8 cellular contexts compared by ENCODE assay signal in the genomic region with DNA sequence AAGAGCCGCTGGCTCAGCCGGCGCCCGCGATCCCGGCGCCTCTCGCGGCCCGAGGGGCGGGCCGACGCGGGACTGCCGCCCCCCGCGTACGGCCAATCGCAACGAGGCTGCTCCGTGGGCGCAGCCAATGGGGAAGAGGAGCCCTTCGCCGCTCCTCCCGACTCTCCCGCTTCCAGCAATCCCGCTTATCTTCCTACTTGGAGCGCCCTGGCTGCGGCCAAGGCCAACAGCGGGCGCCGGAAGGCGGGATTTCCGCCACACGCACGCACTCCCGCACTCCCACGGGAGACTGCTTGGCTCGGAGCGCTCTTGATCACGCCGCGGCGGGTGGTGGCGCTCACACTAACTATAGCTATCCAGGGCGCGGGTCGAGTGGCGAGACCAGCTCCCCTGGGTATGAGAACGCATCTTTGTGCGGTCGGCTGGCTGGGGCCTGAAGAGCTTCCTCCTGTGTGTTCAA. TPM values are rescaled to one million over a fixed set of nuclear protein-coding genes. Genes with fewer than 3 reads are reported as not detected.
DNase-seq lines count a peak whose midpoint lies in the region; ATAC-seq, FAIRE-seq and TF ChIP-seq lines count a peak whose summit lies in the region.
"Not testable (repeated sequence)": the region's sequence is repeated elsewhere in the genome, so short reads cannot be mapped to it uniquely, and the experiment has no call there.

A gene with protein sequence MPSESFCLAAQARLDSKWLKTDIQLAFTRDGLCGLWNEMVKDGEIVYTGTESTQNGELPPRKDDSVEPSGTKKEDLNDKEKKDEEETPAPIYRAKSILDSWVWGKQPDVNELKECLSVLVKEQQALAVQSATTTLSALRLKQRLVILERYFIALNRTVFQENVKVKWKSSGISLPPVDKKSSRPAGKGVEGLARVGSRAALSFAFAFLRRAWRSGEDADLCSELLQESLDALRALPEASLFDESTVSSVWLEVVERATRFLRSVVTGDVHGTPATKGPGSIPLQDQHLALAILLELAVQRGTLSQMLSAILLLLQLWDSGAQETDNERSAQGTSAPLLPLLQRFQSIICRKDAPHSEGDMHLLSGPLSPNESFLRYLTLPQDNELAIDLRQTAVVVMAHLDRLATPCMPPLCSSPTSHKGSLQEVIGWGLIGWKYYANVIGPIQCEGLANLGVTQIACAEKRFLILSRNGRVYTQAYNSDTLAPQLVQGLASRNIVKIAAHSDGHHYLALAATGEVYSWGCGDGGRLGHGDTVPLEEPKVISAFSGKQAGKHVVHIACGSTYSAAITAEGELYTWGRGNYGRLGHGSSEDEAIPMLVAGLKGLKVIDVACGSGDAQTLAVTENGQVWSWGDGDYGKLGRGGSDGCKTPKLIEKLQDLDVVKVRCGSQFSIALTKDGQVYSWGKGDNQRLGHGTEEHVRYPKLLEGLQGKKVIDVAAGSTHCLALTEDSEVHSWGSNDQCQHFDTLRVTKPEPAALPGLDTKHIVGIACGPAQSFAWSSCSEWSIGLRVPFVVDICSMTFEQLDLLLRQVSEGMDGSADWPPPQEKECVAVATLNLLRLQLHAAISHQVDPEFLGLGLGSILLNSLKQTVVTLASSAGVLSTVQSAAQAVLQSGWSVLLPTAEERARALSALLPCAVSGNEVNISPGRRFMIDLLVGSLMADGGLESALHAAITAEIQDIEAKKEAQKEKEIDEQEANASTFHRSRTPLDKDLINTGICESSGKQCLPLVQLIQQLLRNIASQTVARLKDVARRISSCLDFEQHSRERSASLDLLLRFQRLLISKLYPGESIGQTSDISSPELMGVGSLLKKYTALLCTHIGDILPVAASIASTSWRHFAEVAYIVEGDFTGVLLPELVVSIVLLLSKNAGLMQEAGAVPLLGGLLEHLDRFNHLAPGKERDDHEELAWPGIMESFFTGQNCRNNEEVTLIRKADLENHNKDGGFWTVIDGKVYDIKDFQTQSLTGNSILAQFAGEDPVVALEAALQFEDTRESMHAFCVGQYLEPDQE (N-terminal part only) (minus strand): TSS at position 51 of the 460 bp plus-strand sequence. CDS start 746 bp downstream, outside the sequence.

- H3K27ac ChIP-seq in CD4-positive, alpha-beta T cell (ENCODE audit: low read depth, low read length); fibroblast of lung (ENCODE audit: insufficient read depth, low read length); left lung; thymus (ENCODE audit: low read depth): not testable (repeated sequence)
- peak within 1 kb of the TSS; percentile 53 for H3K27ac ChIP-seq in VCaP
- peak within 1 kb of the TSS; percentile 48; the same call in 1 of the 2 replicates for H3K27ac ChIP-seq in GM12878 (ENCODE audit: control insufficient read depth, insufficient read depth)

- not testable (repeated sequence) for ATAC-seq in CD4-positive, alpha-beta T cell (ENCODE audit: poor library complexity); GM12878; left lung

- not testable (repeated sequence) for H4K20me1 ChIP-seq in GM12878 (ENCODE audit: control insufficient read depth, insufficient read depth); fibroblast of lung (ENCODE audit: control insufficient read depth, extremely low read depth, insufficient read depth, low read length)

- H3K27ac Mint-ChIP-seq in CD4-positive, alpha-beta T cell = peak within 1 kb of the TSS; percentile 80
- H3K27ac Mint-ChIP-seq in osteocyte (ENCODE audit: unreplicated experiment) = peak within 1 kb of the TSS; percentile 84

- not testable (repeated sequence) for TF ChIP-seq POLR2A in GM12878 (IDR thresholded peaks at IDR 0.05; ENCODE audit: low read depth, low read length)

- FAIRE-seq in GM12878 (lab: Jason Lieb, UNC) = not testable (repeated sequence)

- 0 out of 2 replicates have a peak within 1 kb of the TSS, but pooled peaks have one; percentile 17 for H2AFZ ChIP-seq in GM12878 (ENCODE audit: control insufficient read depth, low read depth, low read length)
- H2AFZ ChIP-seq in fibroblast of lung (ENCODE audit: low read length) = not testable (repeated sequence)

- WGBS in GM12878 (ENCODE audit: insufficient coverage, insufficient replicate concordance, low lambda C conversion rate, missing lambda C conversion rate) = no CpG with 5 or more reads among the region's 52 CpGs
- WGBS in thymus = no CpG with 5 or more reads among the region's 52 CpGs

- H3K4me3 ChIP-seq in Jurkat, Clone E6-1 (ENCODE audit: low read length) = peak within 1 kb of the TSS; percentile 45
- H3K4me3 ChIP-seq in GM12878 = peak within 1 kb of the TSS; percentile 71
- peak within 1 kb of the TSS in 2 of 4 experiments; percentile 44 to 58 for H3K4me3 ChIP-seq in fibroblast of lung (replicated peaks in 1 of 4; ENCODE audit: control extremely low read depth in 1 of 4, insufficient read depth in 1 of 4, low read depth in 3 of 4, low read length in 4 of 4)
- peak within 1 kb of the TSS; percentile 17 to 38 for H3K4me3 ChIP-seq in left lung
- peak within 1 kb of the TSS; percentile 34 for H3K4me3 ChIP-seq in thymus (ENCODE audit: low read length)

- H3K9me3 ChIP-seq in CD4-positive, alpha-beta T cell (ENCODE audit: control insufficient read depth, low read length); GM12878 (replicated peaks; ENCODE audit: control insufficient read depth, insufficient read depth, low read length); fibroblast of lung (ENCODE audit: control insufficient read depth, insufficient read depth, low read depth, low read length); left lung; thymus (ENCODE audit: control insufficient read depth): not testable (repeated sequence)

- POLR2A ChIA-PET in CD4-positive, alpha-beta T cell (lab: Charles Lee); GM12878 (lab: Charles Lee): not testable (repeated sequence)

- intact Hi-C loops in CD4-positive, alpha-beta T cell (cut with DNase I, micrococcal nuclease); GM12878 (cut with micrococcal nuclease; ENCODE audit: unreplicated experiment); left lung (cut with DNase I): not testable (repeated sequence)

- not testable (repeated sequence) for TF ChIP-seq CTCF in CD4-positive, alpha-beta T cell (IDR thresholded peaks at IDR 0.05); VCaP (conservative IDR thresholded peaks at IDR 0.05); GM12878 (IDR thresholded peaks at IDR 0.05 in 2 of 3, conservative IDR thresholded peaks at IDR 0.05 in 1 of 3; ENCODE audit: control insufficient read depth in 2 of 3, extremely low read depth in 1 of 3, insufficient read depth in 1 of 3, low read depth in 3 of 3, low read length in 3 of 3); fibroblast of lung (conservative IDR thresholded peaks at IDR 0.05 in 1 of 2, IDR thresholded peaks at IDR 0.05 in 1 of 2; ENCODE audit: low read depth in 1 of 2, low read length in 2 of 2); left lung (IDR thresholded peaks at IDR 0.05); osteocyte (IDR thresholded peaks at IDR 0.05)

- not testable (repeated sequence) for DNase-seq in CD4-positive, alpha-beta T cell; Jurkat, Clone E6-1 (ENCODE audit: low read depth, low spot score); GM12878 (ENCODE audit: low read depth, low spot score); fibroblast of lung (ENCODE audit: low read depth in 2 of 2); left lung; osteocyte (ENCODE audit: extremely low spot score, unreplicated experiment)

- not testable (repeated sequence) for H3K27me3 Mint-ChIP-seq in CD4-positive, alpha-beta T cell; osteocyte (ENCODE audit: unreplicated experiment)

- not testable (repeated sequence) for H3K79me2 ChIP-seq in GM12878 (ENCODE audit: control insufficient read depth, insufficient read depth, low read length); fibroblast of lung (ENCODE audit: control insufficient read depth, insufficient read depth, low read length)

- H3K4me1 Mint-ChIP-seq in CD4-positive, alpha-beta T cell (ENCODE audit: low read depth); osteocyte (ENCODE audit: unreplicated experiment): not testable (repeated sequence)

- TF ChIP-seq RAD21 in GM12878 (IDR thresholded peaks at IDR 0.05; ENCODE audit: insufficient read depth, low read depth, low read length) = not testable (repeated sequence)

- RAD21 ChIA-PET in GM12878 (lab: Charles Lee; ENCODE audit: unreplicated experiment) = not testable (repeated sequence)

- SMC1A ChIA-PET in GM12878 (lab: Charles Lee; ENCODE audit: uncharacterized antibody, unreplicated experiment) = not testable (repeated sequence)

- not testable (repeated sequence) for H3K36me3 ChIP-seq in GM12878 (ENCODE audit: control insufficient read depth in 2 of 2, insufficient read depth in 2 of 2, low read length in 1 of 2); fibroblast of lung (ENCODE audit: control insufficient read depth, insufficient read depth, low read length); left lung; thymus (ENCODE audit: control insufficient read depth, insufficient read depth)

- H3K4me3 Mint-ChIP-seq in CD4-positive, alpha-beta T cell = peak within 1 kb of the TSS; percentile 96
- H3K4me3 Mint-ChIP-seq in osteocyte (ENCODE audit: unreplicated experiment) = peak within 1 kb of the TSS; percentile 98

- H3K27me3 ChIP-seq in CD4-positive, alpha-beta T cell (ENCODE audit: control insufficient read depth, insufficient read depth, low read length); GM12878 (replicated peaks in 1 of 2; ENCODE audit: control insufficient read depth in 2 of 2, insufficient read depth in 2 of 2, low read length in 1 of 2); fibroblast of lung (ENCODE audit: control insufficient read depth, insufficient read depth, low read length); left lung; thymus (ENCODE audit: control insufficient read depth, insufficient read depth): not testable (repeated sequence)

- peaks cover 12% of the 10 kb centered on the region for H3K36me3 Mint-ChIP-seq in CD4-positive, alpha-beta T cell (ENCODE audit: low read depth)
- H3K36me3 Mint-ChIP-seq in osteocyte (ENCODE audit: unreplicated experiment) = not testable (repeated sequence)

- not testable (repeated sequence) for H3K9me3 Mint-ChIP-seq in CD4-positive, alpha-beta T cell; osteocyte (ENCODE audit: unreplicated experiment)

- H3K4me1 ChIP-seq in GM12878 (ENCODE audit: control insufficient read depth, insufficient read depth, low read length); fibroblast of lung (ENCODE audit: control insufficient read depth, extremely low read depth, insufficient read depth, low read length); left lung; thymus (ENCODE audit: control insufficient read depth, insufficient read depth, low read length): not testable (repeated sequence)

- CTCF ChIA-PET in CD4-positive, alpha-beta T cell (lab: Charles Lee); GM12878 (lab: Yijun Ruan, JAX): not testable (repeated sequence)

- not testable (repeated sequence) for H3K4me2 ChIP-seq in GM12878 (ENCODE audit: control insufficient read depth, insufficient read depth)
- H3K4me2 ChIP-seq in fibroblast of lung (ENCODE audit: extremely low read depth, insufficient read depth, low read length) = peak within 1 kb of the TSS; percentile 13

- not testable (repeated sequence) for BruUV-seq in GM12878 (replicated peaks; lab: Mats Ljungman, UMichigan)

- not testable (repeated sequence) for H3K9ac ChIP-seq in GM12878 (ENCODE audit: control insufficient read depth, insufficient read depth, low read length)
- peak within 1 kb of the TSS; percentile 16 for H3K9ac ChIP-seq in fibroblast of lung (ENCODE audit: insufficient read depth, low read length)

- in situ Hi-C loops in GM12878 (cut with MboI) = not testable (repeated sequence)

- TF ChIP-seq EP300 in GM12878 (IDR thresholded peaks at IDR 0.05; ENCODE audit: borderline replicate concordance in 1 of 2, control insufficient read depth in 1 of 2, low read depth in 2 of 2, low read length in 2 of 2) = not testable (repeated sequence)

RNA-seq across cellular contexts. Expression of the gene that starts here (rescaled TPM):
- 10 to 100 TPM; 36.0 to 36.5 TPM for total RNA-seq in CD4-positive, alpha-beta T cell
- polyA plus RNA-seq in Jurkat, Clone E6-1 (2012; ENCODE audit: insufficient read depth, insufficient read length) = 35.3 TPM
- 119 and 124 TPM in 2 replicates for total RNA-seq in GM12878 (2013; cell fraction: nucleolus; rRNA removed)
- total RNA-seq in GM12878 (2014; rRNA removed) (28.2 and 29.8 TPM in 2 replicates), GM12878 (2014; rRNA removed; fragmentation: Illumina TruSeq; extraction: Trizol) (18.5 and 19.7 TPM in 2 replicates), GM12878 (2021) (39.0 and 39.8 TPM in 2 replicates), fibroblast of lung (37.0 and 55.8 TPM in 2 replicates), left lung (10 to 100 TPM; 52.7 to 56.5 TPM), osteocyte (89.2 and 94.1 TPM in 2 replicates)
- 10.7 TPM for polyA plus RNA-seq in GM12878 (2011; ENCODE audit: low read depth)
- polyA plus RNA-seq in GM12878 (2011; rRNA removed) (8.7 and 12.8 TPM in 2 replicates), GM12878 (2014; fragmentation: Illumina TruSeq; extraction: Trizol) (21.2 and 35.7 TPM in 2 replicates), GM12878 (2014; fragmentation: Nextera tagmentation; extraction: Ambion mirVana) (1 to 10 TPM; 6.1 to 8.0 TPM), GM12878 (2014; rRNA removed) (23.7 and 27.1 TPM in 2 replicates), GM12878 (2016; fragmentation: Nextera tagmentation; extraction: Ambion mirVana) (10 to 100 TPM; 24.3 to 31.2 TPM), fibroblast of lung (12.4 and 16.7 TPM in 2 replicates), thymus (27.1 TPM)
- polyA plus RNA-seq in GM12878 (2011; cell fraction: cytosol; rRNA removed) = 17.1 and 21.9 TPM in 2 replicates
- polyA plus RNA-seq in GM12878 (2011; cell fraction: nucleus; rRNA removed) = 54.6 and 71.7 TPM in 2 replicates
- 19.3 and 20.3 TPM in 2 replicates for polyA plus RNA-seq in GM12878 (2012)
- polyA minus RNA-seq in GM12878 (2011; rRNA and poly(A)+ RNA removed) = 21.5 and 38.2 TPM in 2 replicates
- polyA minus RNA-seq in GM12878 (2011; cell fraction: cytosol; rRNA and poly(A)+ RNA removed) = 15.4 and 16.6 TPM in 2 replicates
- 30.1 and 59.3 TPM in 2 replicates for polyA minus RNA-seq in GM12878 (2011; cell fraction: nucleus; rRNA and poly(A)+ RNA removed)
- 19.5 and 29.6 TPM in 2 replicates for polyA plus RNA-seq in fibroblast of lung (2012)
- polyA minus RNA-seq in fibroblast of lung (ENCODE audit: low replicate concordance) = 106 and 112 TPM in 2 replicates
